Comparison of ENCODE assay signal across 34 cellular contexts in genomic region chr11:99063331-99063730, GRCh38. TPM values are rescaled to one million over a fixed set of nuclear protein-coding genes. Genes with fewer than 3 reads are reported as not detected.
"Had no signal": no experiment of that assay in that cellular context is flagged by ENCODE, and none has a peak within 500 bp of the region (broad histone marks: within the 10 kb centered on the region; RNA-seq: fewer than 3 reads in every experiment).

No MANE protein-coding gene starts in this region.

- H3K27me3 ChIP-seq: MG63 had no signal

- DNase-seq: Kasumi-1, MG63, MM.1S, MV-4-11, NCI-H1048, NCI-H1092, NCI-H1092 treated with DMSO at 0.1 percent for 48 hours, NCI-H1105, NCI-H1105 treated with DMSO at 0.1 percent for 48 hours, NCI-H1417 treated with DMSO at 0.1 percent for 48 hours, NCI-H1436, NCI-H1436 treated with DMSO at 0.1 percent for 48 hours, NCI-H1694, NCI-H1694 treated with DMSO at 0.1 percent for 48 hours, NCI-H187, NCI-H187 treated with DMSO at 0.1 percent for 48 hours, NCI-H1930, NCI-H2029, NCI-H2029 treated with DMSO at 0.1 percent for 48 hours, NCI-H2081, NCI-H2081 treated with DMSO at 0.1 percent for 48 hours, NCI-H2107, NCI-H2171, NCI-H2171 treated with DMSO at 0.1 percent for 48 hours, NCI-H2227 treated with DMSO at 0.1 percent for 48 hours, NCI-H226, NCI-H345, NCI-H446, NCI-H446 treated with DMSO at 0.1 percent for 48 hours, NCI-H510A, NCI-H510A treated with DMSO at 0.1 percent for 48 hours, NCI-H524, NCI-H524 treated with DMSO at 0.1 percent for 48 hours had no signal

- H3K4me3 ChIP-seq: MG63 had no signal

- H3K9me3 ChIP-seq: MG63 had no signal

- H3K36me3 ChIP-seq: MG63 had no signal

RNA-seq across cellular contexts. Expression of gene CNTN5, which starts 42.6 kb away (rescaled TPM):
- total RNA-seq: MCF 10A had no signal
